In genomic region chr6:110800181-110800838, GRCh38 we compare ENCODE assay signal across 21 cellular contexts.
"Had no signal": no experiment of that assay in that cellular context is flagged by ENCODE, and none has a peak within 500 bp of the region (broad histone marks: within the 10 kb centered on the region; RNA-seq: fewer than 3 reads in every experiment).

No MANE protein-coding gene starts in this region.

- FAIRE-seq: colon, endothelial cell of umbilical vein, keratinocyte had no signal

- H3K4me3 ChIP-seq: left ventricle myocardium inferior, lung, psoas muscle, sigmoid colon, skin epidermis, testis, tibial nerve had no signal

- H3K36me3 ChIP-seq: left ventricle myocardium inferior, sigmoid colon had no signal

- ATAC-seq: foreskin keratinocyte; naive thymus-derived CD4-positive, alpha-beta T cell; psoas muscle; stimulated activated naive CD8-positive, alpha-beta T cell treated with anti-CD3 and anti-CD28 coated beads, Interleukin-15, amount 100 ng/mL, for 72 hours had no signal

- H3K27ac ChIP-seq: foreskin keratinocyte, left ventricle myocardium inferior, psoas muscle, sigmoid colon, skin epidermis, testis, tibial nerve had no signal

- H3K9me3 ChIP-seq: psoas muscle, sigmoid colon, testis had no signal

- H3K27me3 ChIP-seq: foreskin keratinocyte, sigmoid colon, testis, tibial nerve had no signal

- H3K4me1 ChIP-seq: foreskin keratinocyte, sigmoid colon, testis, tibial nerve had no signal

- DNase-seq: endodermal cell; erythroblast; foreskin keratinocyte; immature natural killer cell; left ventricle myocardium inferior; mesendoderm; naive thymus-derived CD4-positive, alpha-beta T cell; nephron progenitor cell; psoas muscle; sigmoid colon; stimulated activated CD4-positive, alpha-beta T cell treated with anti-CD3 and anti-CD28 coated beads, Interleukin-2, amount 100 ng/mL, for 24 hours; stimulated activated CD4-positive, alpha-beta T cell treated with anti-CD3 and anti-CD28 coated beads, Interleukin-4, amount 100 ng/mL, for 4 hours; stimulated activated naive B cell treated with anti-CD40 and anti-IgM and Interleukin-4, amounts not matched to agents 10 μg/mL and 1 μg/mL and 100 μg/mL, for 72 hours; stimulated activated naive CD8-positive, alpha-beta T cell treated with anti-CD3 and anti-CD28 coated beads, Interleukin-15, amount 100 ng/mL, for 72 hours; testis had no signal
